In the genomic region with DNA sequence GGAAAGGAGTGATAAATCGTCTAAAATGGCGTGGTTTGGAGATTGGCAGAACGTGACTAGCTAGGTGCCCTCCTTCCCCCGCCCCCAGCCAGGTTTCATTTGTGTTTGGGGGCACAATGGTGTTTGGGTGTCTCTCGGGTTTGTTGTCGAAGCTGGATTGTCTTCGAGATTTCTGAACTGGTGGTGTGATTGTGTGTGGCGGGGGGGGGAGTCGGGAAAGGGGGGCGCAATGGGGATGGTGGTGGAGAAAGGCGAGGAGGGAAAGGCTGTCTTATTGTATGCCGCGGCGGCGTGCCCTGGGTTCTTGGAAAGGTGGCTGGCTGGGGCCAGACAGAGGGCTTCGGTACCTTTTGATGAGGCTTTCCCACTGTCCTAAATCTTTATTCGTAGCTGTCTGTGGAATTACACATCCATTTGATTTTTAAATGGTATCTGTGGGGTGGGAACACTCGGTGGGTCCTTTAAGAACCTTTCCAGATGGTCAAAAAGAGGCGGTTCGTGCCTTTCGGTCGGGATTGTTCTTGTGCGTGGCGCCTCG, we compare ENCODE assay signal across 8 cellular contexts. TPM values are rescaled to one million over a fixed set of nuclear protein-coding genes. Genes with fewer than 3 reads are reported as not detected.
DNase-seq lines count a peak whose midpoint lies in the region; ATAC-seq and TF ChIP-seq lines count a peak whose summit lies in the region.

No MANE protein-coding gene starts in this region.

- peak; percentile 2 for ATAC-seq in HG02642 (IDR thresholded peaks at IDR 0.05; ENCODE audit: poor library complexity, unreplicated experiment)
- ATAC-seq in Panc1: no peak; the same call in 1 of the 2 replicates
- ATAC-seq in upper lobe of left lung (ENCODE audit: low FRiP score in 2 of 2): peak in 1 of 2 donors; percentile 15
- no peak for ATAC-seq in GM21825 (IDR thresholded peaks at IDR 0.05; ENCODE audit: unreplicated experiment)
- no peak for ATAC-seq in HG02588 (IDR thresholded peaks at IDR 0.05; ENCODE audit: unreplicated experiment)

- peak overlapping the region; percentile 88 for H3K27ac ChIP-seq in Panc1 (ENCODE audit: low read length)
- H3K27ac ChIP-seq in ectodermal cell (ENCODE audit: insufficient read depth, low read depth, low read length, poor library complexity, severe bottlenecking): peak overlapping the region; percentile 98
- H3K27ac ChIP-seq in upper lobe of left lung: peak overlapping the region; percentile 86 to 96 (median 92)

- H3K4me3 ChIP-seq in Panc1 (ENCODE audit: low read depth in 2 of 2, low read length in 2 of 2): peak overlapping the region; percentile 78 to 86
- H3K4me3 ChIP-seq in ectodermal cell (ENCODE audit: insufficient read depth, low read depth, low read length): peak overlapping the region; percentile 99
- H3K4me3 ChIP-seq in upper lobe of left lung: peak overlapping the region; percentile 53 to 83 (median 68)

- TF ChIP-seq CTCF in Panc1 (IDR thresholded peaks at IDR 0.05): no peak
- no peak for TF ChIP-seq CTCF in upper lobe of left lung (IDR thresholded peaks at IDR 0.05)

- TF ChIP-seq POLR2A in upper lobe of left lung (IDR thresholded peaks at IDR 0.05): no peak

- no peak for TF ChIP-seq EP300 in upper lobe of left lung (IDR thresholded peaks at IDR 0.05)

- intact Hi-C loops in Panc1 (cut with micrococcal nuclease; ENCODE audit: unreplicated experiment): loop anchor here (5.0 to 10.0 kb wide), 4 partner anchors 443 to 1676 kb away; no protein-coding TSS in a partner anchor

- H3K9me3 ChIP-seq in Panc1 (ENCODE audit: control insufficient read depth, insufficient read depth, low read depth, low read length) (no peaks in the 10 kb centered on the region), ectodermal cell (ENCODE audit: control insufficient read depth, low read length) (no peaks in the 10 kb centered on the region), upper lobe of left lung (no peaks in the 10 kb centered on the region)

- WGBS in ectodermal cell, 2 experiments: 0% methylated on average over 25 of the region's 25 CpGs
- 2% methylated on average over 19 to 25 of the region's 25 CpGs for WGBS in upper lobe of left lung, 2 donors

- in situ Hi-C loops in Panc1 (cut with HindIII; ENCODE audit: low pct_unique_long_range_greater_than_20kb, low sequenced_read_pairs): no loop called here

- H3K4me1 ChIP-seq in Panc1 (ENCODE audit: control insufficient read depth, insufficient read depth, low read length) (peaks cover 6% of the 10 kb centered on the region; the same call in 1 of the 2 replicates), ectodermal cell (ENCODE audit: control insufficient read depth, insufficient read depth, low read length) (no peaks in the 10 kb centered on the region), upper lobe of left lung (peaks cover 0 to 49% (median 13%) of the 10 kb centered on the region in 4 donors)

- H3K27me3 ChIP-seq in Panc1 (ENCODE audit: control insufficient read depth, insufficient read depth, low read length) (peaks cover 15% of the 10 kb centered on the region), ectodermal cell (ENCODE audit: control insufficient read depth, insufficient read depth, low read length, poor library complexity, severe bottlenecking) (peaks cover 3% of the 10 kb centered on the region), upper lobe of left lung (no peaks in the 10 kb centered on the region)

- DNase-seq in COLO668 (lab: John Stamatoyannopoulos, UW; ENCODE audit: unreplicated experiment) (peak; percentile 59), Panc1 (ENCODE audit: low read depth, low spot score) (no peak), lung microvascular endothelial cell (ENCODE audit: low read depth in 2 of 2) (peak; percentile 57 to 70), upper lobe of left lung (peak in 1 of 2 donors; percentile 35)

- CTCF ChIA-PET in Panc1 (lab: Charles Lee): interaction anchor here (0.6 to 1.6 kb wide), 6 partner anchors 26 to 1678 kb away, joined by 3 to 6 read pairs (median 4); no protein-coding TSS in a partner anchor

- H3K36me3 ChIP-seq in Panc1 (ENCODE audit: control insufficient read depth, insufficient read depth, low read length) (peaks cover 4% of the 10 kb centered on the region; the same call in 1 of the 2 replicates), ectodermal cell (ENCODE audit: control insufficient read depth, insufficient read depth, low read length) (no peaks in the 10 kb centered on the region), upper lobe of left lung (no peaks in the 10 kb centered on the region)

- POLR2A ChIA-PET in Panc1 (lab: Charles Lee): interaction anchor here (0.6 kb wide), 2 partner anchors 202 to 1157 kb away, joined by 3 read pairs; no protein-coding TSS in a partner anchor

- TSS peak; percentile 38 for BruUV-seq in Panc1 (replicated peaks; lab: Mats Ljungman, UMichigan)

RNA-seq across cellular contexts. Expression of gene MARCKS, which starts 1.0 kb away (rescaled TPM):
- total RNA-seq in Panc1 (2021; ENCODE audit: unreplicated experiment) (35.3 TPM), lung microvascular endothelial cell (187 and 258 TPM in 2 replicates), upper lobe of left lung (10 to 100 TPM; 26.3 to 85.8 (median 42.2) TPM)
- 30.9 TPM for polyA plus RNA-seq in Panc1 (2012; ENCODE audit: insufficient read length)
- polyA plus RNA-seq in ectodermal cell (2013, experiment 1 of 4): 205 TPM
- polyA plus RNA-seq in ectodermal cell (2013, experiment 2 of 4): 199 TPM
- polyA plus RNA-seq in ectodermal cell (2013, experiment 3 of 4): 147 TPM
- polyA plus RNA-seq in ectodermal cell (2013, experiment 4 of 4): 156 TPM
